8 cellular contexts compared by ENCODE assay signal in genomic region chr10:119502214-119502613, GRCh38. TPM values are rescaled to one million over a fixed set of nuclear protein-coding genes. Genes with fewer than 3 reads are reported as not detected.
DNase-seq lines count a peak whose midpoint lies in the region; ATAC-seq and TF ChIP-seq lines count a peak whose summit lies in the region.

No MANE protein-coding gene starts in this region.

- POLR2A ChIA-PET in T-cell (lab: Charles Lee) = no interaction called here

- no peak for TF ChIP-seq CTCF in omental fat pad (IDR thresholded peaks at IDR 0.05)

- H3K36me3 Mint-ChIP-seq in T-cell = peaks cover 49% of the 10 kb centered on the region

- no peaks in the 10 kb centered on the region for H3K9me3 Mint-ChIP-seq in T-cell

- no peaks in the 10 kb centered on the region for H3K27me3 Mint-ChIP-seq in T-cell

- H3K4me3 Mint-ChIP-seq in T-cell = peak overlapping the region; percentile 61 to 84 (median 65)

- DNase-seq in T-cell (peak; percentile 66 to 93 (median 86)), hepatic stellate cell (ENCODE audit: low spot score) (no peak), omental fat pad (ENCODE audit: low spot score) (no peak), NOMO-1 (lab: John Stamatoyannopoulos, UW; ENCODE audit: unreplicated experiment in 2 of 2) (no peak)
- DNase-seq in activated naive CD4-positive, alpha-beta T cell treated with anti-CD3 and anti-CD28 coated beads, Interleukin-2, amount 50 U/mL, for 16 hours = peak; percentile 88
- DNase-seq in stimulated activated CD4-positive, alpha-beta T cell treated with anti-CD3 and anti-CD28 coated beads, TNF-alpha, amount 100 ng/mL, for 1 hour (ENCODE audit: low read depth in 3 of 3, low spot score in 1 of 3) = peak; percentile 53 to 83 (median 78)

- ATAC-seq in GM19395 (IDR thresholded peaks at IDR 0.05; ENCODE audit: unreplicated experiment) = peak; percentile 70
- ATAC-seq in T-cell (replicated peaks in 1 of 4) = peak; percentile 89 to 90 (median 89)
- ATAC-seq in omental fat pad (ENCODE audit: low FRiP score) = no peak
- no peak for ATAC-seq in GM18520 (IDR thresholded peaks at IDR 0.05; ENCODE audit: unreplicated experiment)

- H3K4me1 Mint-ChIP-seq in T-cell = peaks cover 92 to 95% (median 92%) of the 10 kb centered on the region in 3 donors

- H3K27ac Mint-ChIP-seq in T-cell = peak overlapping the region; percentile 99 to 100

- CTCF ChIA-PET in T-cell (lab: Charles Lee) = interaction anchor here in 1 of 2 donors (0.6 kb wide), 1 partner anchor 292 kb away, joined by 3 read pairs; no protein-coding TSS in a partner anchor

RNA-seq across cellular contexts. Expression of gene RGS10, which starts 40.3 kb away (rescaled TPM):
- total RNA-seq in T-cell = 100 to 1,000 TPM in 4 of 5 donors, 10 to 100 TPM in 1; 77.1 to 163 (median 155) TPM
- 10 to 100 TPM; 12.3 to 40.2 (median 18.7) TPM for total RNA-seq in omental fat pad

Comparison
In these comparisons a context has a peak if more than half of its experiments do, and no peak if none do; other contexts are left out.
1. ATAC-seq: peak in GM19395 (single experiment) and T-cell (4 of 4); none in omental fat pad (single experiment) and GM18520 (single experiment).
2. DNase-seq: peak in T-cell (34 of 34), activated naive CD4-positive, alpha-beta T cell treated with anti-CD3 and anti-CD28 coated beads, Interleukin-2, amount 50 U/mL, for 16 hours (single experiment) and stimulated activated CD4-positive, alpha-beta T cell treated with anti-CD3 and anti-CD28 coated beads, TNF-alpha, amount 100 ng/mL, for 1 hour (3 of 3); none in hepatic stellate cell (single experiment), omental fat pad (single experiment) and NOMO-1 (0 of 2).